ENCODE assay signal across 24 cellular contexts in genomic region chr6:163062790-163063189, GRCh38.
"Had no signal": no experiment of that assay in that cellular context is flagged by ENCODE, and none has a peak within 500 bp of the region (broad histone marks: within the 10 kb centered on the region; RNA-seq: fewer than 3 reads in every experiment).

No MANE protein-coding gene starts in this region.

- DNase-seq: stimulated activated CD4-positive, alpha-beta T cell treated with anti-CD3 and anti-CD28 coated beads, Interleukin-2, amount 100 ng/mL, for 48 hours; stimulated activated CD4-positive, alpha-beta T cell treated with anti-CD3 and anti-CD28 coated beads, Interleukin-4, amount 100 ng/mL, for 1 hour; stimulated activated CD4-positive, alpha-beta T cell treated with anti-CD3 and anti-CD28 coated beads, Interleukin-4, amount 100 ng/mL, for 24 hours; stimulated activated CD4-positive, alpha-beta T cell treated with anti-CD3 and anti-CD28 coated beads, Interleukin-4, amount 100 ng/mL, for 4 hours; stimulated activated CD8-positive, alpha-beta memory T cell treated with anti-CD3 and anti-CD28 coated beads, Interleukin-4, amount 100 ng/mL, for 48 hours; stimulated activated naive B cell treated with anti-CD40 and anti-IgM and Interleukin-4, amounts not matched to agents 10 μg/mL and 1 μg/mL and 100 μg/mL, for 72 hours; stimulated activated naive CD4-positive, alpha-beta T cell; stimulated activated naive CD4-positive, alpha-beta T cell treated with Interleukin-2 at 50 U/mL for 16 hours; stimulated activated naive CD8-positive, alpha-beta T cell treated with anti-CD3 and anti-CD28 coated beads, Interleukin-15, amount 100 ng/mL, for 72 hours; stimulated activated naive CD8-positive, alpha-beta T cell treated with anti-CD3 and anti-CD28 coated beads, Interleukin-15, Interleukin-2, amounts not matched to agents 100 U/mL and 50 U/mL, for 24 hours; stomach; substantia nigra; testis; thyroid gland; tibial artery; transverse colon; trophoblast cell; upper lobe of left lung; upper lobe of right lung; uterus had no signal

- H3K36me3 ChIP-seq: suprapubic skin, thoracic aorta, thyroid gland, tibial artery, tibial nerve, transverse colon, upper lobe of left lung, upper lobe of right lung, uterus, vagina had no signal

- H3K9me3 ChIP-seq: suprapubic skin, testis, thoracic aorta, thyroid gland, transverse colon, upper lobe of right lung, uterus, vagina had no signal

- H3K4me3 ChIP-seq: stomach, suprapubic skin, testis, thoracic aorta, thyroid gland, tibial artery, tibial nerve, transverse colon, upper lobe of left lung, upper lobe of right lung, uterus, vagina had no signal

- H3K27me3 ChIP-seq: stomach, suprapubic skin, testis, thyroid gland, tibial artery, tibial nerve, transverse colon, upper lobe of left lung, upper lobe of right lung, uterus, vagina had no signal

- H3K27ac ChIP-seq: stomach, suprapubic skin, testis, thoracic aorta, thyroid gland, tibial artery, tibial nerve, transverse colon, upper lobe of left lung, upper lobe of right lung, uterus, vagina had no signal

- H3K4me1 ChIP-seq: stomach, suprapubic skin, thyroid gland, tibial artery, tibial nerve, transverse colon, upper lobe of left lung, upper lobe of right lung, uterus, vagina had no signal
